ENCODE assay signal across 28 cellular contexts in genomic region chr12:113039911-113040425, GRCh38. TPM values are rescaled to one million over a fixed set of nuclear protein-coding genes. Genes with fewer than 3 reads are reported as not detected.
A peak's percentile ranks its signal among the peaks of the same experiment; 100 is the strongest.
DNase-seq lines count a peak whose midpoint lies in the region; ATAC-seq and TF ChIP-seq lines count a peak whose summit lies in the region.
"Had no signal": no experiment of that assay in that cellular context is flagged by ENCODE, and none has a peak within 500 bp of the region (broad histone marks: within the 10 kb centered on the region; RNA-seq: fewer than 3 reads in every experiment).

No MANE protein-coding gene starts in this region.

- CTCF ChIA-PET in SK-N-SH (lab: Yijun Ruan, JAX), result interaction anchor here (1.0 to 7.3 kb wide), 5 partner anchors 10 to 139 kb away, joined by 3 to 50 read pairs (median 5); no protein-coding TSS in a partner anchor
- CTCF ChIA-PET in RWPE1 (lab: Yijun Ruan, JAX), result interaction anchor here (0.5 to 1.2 kb wide), 2 partner anchors 48 to 273 kb away, joined by 3 to 4 read pairs; no protein-coding TSS in a partner anchor

- no peak for DNase-seq in SK-N-SH
- DNase-seq in RWPE1 (ENCODE audit: low spot score), result no peak
- peak; percentile 69 for DNase-seq in epithelial cell of esophagus (ENCODE audit: low read depth)
- no peak for DNase-seq in stimulated activated effector memory CD8-positive, alpha-beta T cell treated with anti-CD3 and anti-CD28 coated beads, Interleukin-12 subunit alpha, Interleukin-12 subunit beta, amount 100 ng/mL, for 72 hours (ENCODE audit: low spot score in 2 of 2)
- DNase-seq in SW480 (ENCODE audit: low spot score), result no peak
- DNase-seq in mesothelial cell of epicardium (ENCODE audit: low spot score in 2 of 2, unreplicated experiment in 2 of 2), result no peak
- DNase-seq in inferior parietal cortex (ENCODE audit: extremely low spot score), result no peak
- DNase-seq: activated CD4-positive, alpha-beta T cell treated with anti-CD3 and anti-CD28 coated beads for 48 hours; activated naive CD8-positive, alpha-beta T cell treated with anti-CD3 and anti-CD28 coated beads, Interleukin-2, amount 50 U/mL, for 24 hours; activated T-cell treated with anti-CD3 and anti-CD28 coated beads, Interleukin-2, amount 50 U/mL, for 24 hours; CD8-positive, alpha-beta T cell; effector CD4-positive, alpha-beta T cell; erythroblast; NCI-H1417 treated with DMSO at 0.1 percent for 48 hours; NCI-H2081 treated with DMSO at 0.1 percent for 48 hours; NCI-H748 treated with DMSO at 0.1 percent for 48 hours; sigmoid colon; stimulated activated CD4-positive, alpha-beta T cell treated with anti-CD3 and anti-CD28 coated beads, Interleukin-4, amount 100 ng/mL, for 4 hours; stimulated activated naive B cell treated with anti-CD40 and anti-IgM and Interleukin-4, amounts not matched to agents 10 μg/mL and 1 μg/mL and 100 μg/mL, for 72 hours had no signal

- H3K9me3 ChIP-seq in SK-N-SH, result no peaks in the 10 kb centered on the region
- H3K9me3 ChIP-seq: HAP-1, prostate gland, sigmoid colon, upper lobe of right lung had no signal

- 73% methylated on average over 4 of the region's 4 CpGs for WGBS in SK-N-SH (ENCODE audit: low lambda C conversion rate)

- no peak overlapping the region for H3K4me2 ChIP-seq in SK-N-SH

- no peaks in the 10 kb centered on the region for H3K9me2 ChIP-seq in SK-N-SH

- peaks cover 48% of the 10 kb centered on the region for H3K27me3 Mint-ChIP-seq in mesothelial cell of epicardium (ENCODE audit: low read depth)
- H3K27me3 Mint-ChIP-seq: activated T-cell treated with anti-CD3 and anti-CD28 coated beads, Interleukin-2, amount 50 U/mL, for 24 hours had no signal

- no peak for TF ChIP-seq RAD21 in SK-N-SH (IDR thresholded peaks at IDR 0.05; ENCODE audit: low read length)

- no peaks in the 10 kb centered on the region for H3F3A ChIP-seq in SK-N-SH (replicated peaks; ENCODE audit: insufficient read depth)

- no peaks in the 10 kb centered on the region for H3K36me3 Mint-ChIP-seq in stimulated activated effector memory CD8-positive, alpha-beta T cell treated with anti-CD3 and anti-CD28 coated beads, Interleukin-12 subunit alpha, Interleukin-12 subunit beta, amount 100 ng/mL, for 72 hours
- H3K36me3 Mint-ChIP-seq in mesothelial cell of epicardium, result no peaks in the 10 kb centered on the region
- H3K36me3 Mint-ChIP-seq: brain; CD8-positive, alpha-beta T cell had no signal

- H3K9ac ChIP-seq in SK-N-SH, result no peak overlapping the region

- POLR2A ChIA-PET in SK-N-SH (lab: Yijun Ruan, JAX) (no interaction called here), RWPE1 (lab: Yijun Ruan, JAX; ENCODE audit: low non-redundant PET) (no interaction called here)

- peak overlapping the region; percentile 81; the same call in 1 of the 2 replicates for H2AFZ ChIP-seq in SK-N-SH (ENCODE audit: low read depth)

- TF ChIP-seq CTCF in SK-N-SH (IDR thresholded peaks at IDR 0.05) (no peak), RWPE1 (conservative IDR thresholded peaks at IDR 0.05; ENCODE audit: low read depth) (no peak), epithelial cell of esophagus (IDR thresholded peaks at IDR 0.05; ENCODE audit: insufficient read depth, low read depth, low read length, missing control alignments) (no peak), mesothelial cell of epicardium (IDR thresholded peaks at IDR 0.05; ENCODE audit: unreplicated experiment) (no peak)

- no peak for TF ChIP-seq EP300 in SK-N-SH (IDR thresholded peaks at IDR 0.05; ENCODE audit: borderline replicate concordance in 1 of 2, low read depth in 1 of 2, low read length in 1 of 2)

- H3K27ac ChIP-seq in SK-N-SH (ENCODE audit: low read depth in 2 of 2, low read length in 1 of 2) (no peak overlapping the region), RWPE1 (peak overlapping the region; percentile 95)
- H3K27ac ChIP-seq: 22Rv1, prostate gland, upper lobe of right lung, VCaP had no signal

- ATAC-seq in SK-N-SH treated with all-trans-retinoic acid at 6 μM for 48 hours, result no peak
- peak; percentile 31 for ATAC-seq in stimulated activated effector memory CD8-positive, alpha-beta T cell treated with anti-CD3 and anti-CD28 coated beads, Interleukin-12 subunit alpha, Interleukin-12 subunit beta, amount 100 ng/mL, for 72 hours
- ATAC-seq: activated naive CD8-positive, alpha-beta T cell treated with anti-CD3 and anti-CD28 coated beads, Interleukin-2, amount 50 U/mL, for 24 hours; CD8-positive, alpha-beta T cell; stimulated activated naive B cell treated with anti-CD40 and anti-IgM and Interleukin-4, amounts not matched to agents 10 μg/mL and 1 μg/mL and 100 μg/mL, for 72 hours had no signal

- H3K4me3 Mint-ChIP-seq in stimulated activated effector memory CD8-positive, alpha-beta T cell treated with anti-CD3 and anti-CD28 coated beads, Interleukin-12 subunit alpha, Interleukin-12 subunit beta, amount 100 ng/mL, for 72 hours, result no peak overlapping the region
- no peak overlapping the region for H3K4me3 Mint-ChIP-seq in mesothelial cell of epicardium
- H3K4me3 Mint-ChIP-seq: activated naive CD8-positive, alpha-beta T cell treated with anti-CD3 and anti-CD28 coated beads, Interleukin-2, amount 50 U/mL, for 24 hours; activated T-cell treated with anti-CD3 and anti-CD28 coated beads, Interleukin-2, amount 50 U/mL, for 24 hours; brain; CD8-positive, alpha-beta T cell; memory B cell; stimulated activated naive B cell treated with anti-CD40 and anti-IgM and Interleukin-4, amounts not matched to agents 10 μg/mL and 1 μg/mL and 100 μg/mL, for 72 hours; T-helper 2 cell treated with Interferon-gamma antibody and Interleukin-4, amounts not matched to agents 5 μg/mL and 100 μg/mL, for 36 hours had no signal

- no peaks in the 10 kb centered on the region for H3K36me3 ChIP-seq in SK-N-SH (replicated peaks in 1 of 2; ENCODE audit: control insufficient read depth in 1 of 2, insufficient read depth in 2 of 2, low read length in 1 of 2)
- H3K36me3 ChIP-seq: HAP-1, prostate gland, sigmoid colon, upper lobe of right lung had no signal

- no peaks in the 10 kb centered on the region for H3K27me3 ChIP-seq in SK-N-SH (ENCODE audit: insufficient read depth)

- H4K20me1 ChIP-seq in SK-N-SH (ENCODE audit: insufficient read depth), result no peaks in the 10 kb centered on the region

- no peaks in the 10 kb centered on the region for H3K9me3 Mint-ChIP-seq in stimulated activated effector memory CD8-positive, alpha-beta T cell treated with anti-CD3 and anti-CD28 coated beads, Interleukin-12 subunit alpha, Interleukin-12 subunit beta, amount 100 ng/mL, for 72 hours
- H3K9me3 Mint-ChIP-seq in mesothelial cell of epicardium, result peaks cover 3% of the 10 kb centered on the region
- H3K9me3 Mint-ChIP-seq: activated naive CD8-positive, alpha-beta T cell treated with anti-CD3 and anti-CD28 coated beads, Interleukin-2, amount 50 U/mL, for 24 hours; activated T-cell treated with anti-CD3 and anti-CD28 coated beads, Interleukin-2, amount 50 U/mL, for 24 hours; CD8-positive, alpha-beta T cell; memory B cell; stimulated activated naive B cell treated with anti-CD40 and anti-IgM and Interleukin-4, amounts not matched to agents 10 μg/mL and 1 μg/mL and 100 μg/mL, for 72 hours; T-helper 2 cell treated with Interferon-gamma antibody and Interleukin-4, amounts not matched to agents 5 μg/mL and 100 μg/mL, for 36 hours had no signal

- H3K79me2 ChIP-seq in SK-N-SH (ENCODE audit: insufficient read depth), result no peaks in the 10 kb centered on the region

- H3K4me3 ChIP-seq in SK-N-SH (ENCODE audit: low read depth in 2 of 2, low read length in 1 of 2) (no peak overlapping the region), epithelial cell of esophagus (ENCODE audit: low read length) (no peak overlapping the region)
- H3K4me3 ChIP-seq: HAP-1, prostate gland, sigmoid colon, upper lobe of right lung had no signal

- H3K27ac Mint-ChIP-seq in stimulated activated effector memory CD8-positive, alpha-beta T cell treated with anti-CD3 and anti-CD28 coated beads, Interleukin-12 subunit alpha, Interleukin-12 subunit beta, amount 100 ng/mL, for 72 hours, result no peak overlapping the region
- no peak overlapping the region for H3K27ac Mint-ChIP-seq in mesothelial cell of epicardium
- H3K27ac Mint-ChIP-seq: activated naive CD8-positive, alpha-beta T cell treated with anti-CD3 and anti-CD28 coated beads, Interleukin-2, amount 50 U/mL, for 24 hours; activated T-cell treated with anti-CD3 and anti-CD28 coated beads, Interleukin-2, amount 50 U/mL, for 24 hours; brain; CD8-positive, alpha-beta T cell; memory B cell; stimulated activated naive B cell treated with anti-CD40 and anti-IgM and Interleukin-4, amounts not matched to agents 10 μg/mL and 1 μg/mL and 100 μg/mL, for 72 hours; T-helper 2 cell treated with Interferon-gamma antibody and Interleukin-4, amounts not matched to agents 5 μg/mL and 100 μg/mL, for 36 hours had no signal

- no peaks in the 10 kb centered on the region for H3K4me1 Mint-ChIP-seq in stimulated activated effector memory CD8-positive, alpha-beta T cell treated with anti-CD3 and anti-CD28 coated beads, Interleukin-12 subunit alpha, Interleukin-12 subunit beta, amount 100 ng/mL, for 72 hours
- H3K4me1 Mint-ChIP-seq in mesothelial cell of epicardium, result no peaks in the 10 kb centered on the region
- H3K4me1 Mint-ChIP-seq: activated naive CD8-positive, alpha-beta T cell treated with anti-CD3 and anti-CD28 coated beads, Interleukin-2, amount 50 U/mL, for 24 hours; memory B cell had no signal

- peaks cover 0 to 3% of the 10 kb centered on the region in 2 experiments; a peak in 1 of 4 replicates for H3K4me1 ChIP-seq in SK-N-SH (ENCODE audit: control insufficient read depth in 1 of 2, insufficient read depth in 2 of 2, low read depth in 1 of 2, low read length in 1 of 2)
- H3K4me1 ChIP-seq: HAP-1, prostate gland, sigmoid colon, upper lobe of right lung had no signal

TF ChIP-seq in SK-N-SH, 30 proteins besides CTCF, POLR2A, EP300 and RAD21 (continues in another document):
- TF ChIP-seq USF2 (IDR thresholded peaks at IDR 0.05; ENCODE audit: borderline replicate concordance, low read depth, low read length), result no peak

TF ChIP-seq in SK-N-SH treated with all-trans-retinoic acid at 6 μM for 48 hours, 23 proteins besides CTCF, POLR2A, EP300 and RAD21 (continues in another document):
- TF ChIP-seq ZFP30 (CRISPR knock-in tag; IDR thresholded peaks at IDR 0.05) (no peak), OSR1 (CRISPR knock-in tag; IDR thresholded peaks at IDR 0.05) (no peak)

RNA-seq across cellular contexts. Expression of gene DTX1, which starts 16.6 kb away (rescaled TPM):
- 0.72 and 1.0 TPM in 2 replicates for polyA plus RNA-seq in SK-N-SH (2012; rRNA removed)
- polyA plus RNA-seq in SK-N-SH (2012; cell fraction: cytosol; rRNA removed), result 0.40 and 0.96 TPM in 2 replicates
- polyA plus RNA-seq in SK-N-SH (2012; cell fraction: nucleus; rRNA removed), result 2.4 and 2.7 TPM in 2 replicates
- 1.2 to 1.6 TPM (median 1.4 TPM) in 3 replicates for total RNA-seq in mesothelial cell of epicardium
